In genomic region chr14:22564463-22564862, GRCh38 we compare ENCODE assay signal across 1 cellular context.
TF ChIP-seq lines count a peak whose summit lies in the region.

No MANE protein-coding gene starts in this region.

TF ChIP-seq in SK-N-SH, 30 proteins besides CTCF, POLR2A, EP300 and RAD21 (continued from another document):
- TF ChIP-seq GATA2 (CRISPR knock-in tag; IDR thresholded peaks at IDR 0.05) (no peak), TCF12 (IDR thresholded peaks at IDR 0.05) (no peak), ZBTB33 (IDR thresholded peaks at IDR 0.05; ENCODE audit: borderline replicate concordance, low read depth) (no peak), USF2 (IDR thresholded peaks at IDR 0.05; ENCODE audit: borderline replicate concordance, low read depth, low read length) (no peak), RCOR1 (IDR thresholded peaks at IDR 0.05; ENCODE audit: low read length) (no peak)
